ENCODE assay signal across 8 cellular contexts in the genomic region with DNA sequence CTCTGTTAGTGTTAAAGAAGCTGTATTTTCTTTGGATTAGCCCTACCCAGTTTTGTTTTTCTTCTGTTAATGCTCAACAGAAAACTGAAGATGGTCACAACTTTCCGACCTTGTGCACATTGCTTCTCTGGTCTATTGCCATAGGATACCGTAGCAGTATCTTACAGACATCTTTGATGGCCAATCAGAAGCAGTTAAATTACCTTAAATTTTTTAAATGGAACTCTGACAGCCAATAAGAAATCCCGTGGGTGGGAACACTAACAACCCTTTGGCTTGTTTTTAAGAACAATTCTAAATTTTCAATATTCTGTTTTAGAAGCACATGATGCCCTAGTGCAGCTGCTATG. TPM values are rescaled to one million over a fixed set of nuclear protein-coding genes. Genes with fewer than 3 reads are reported as not detected.
DNase-seq lines count a peak whose midpoint lies in the region; ATAC-seq and TF ChIP-seq lines count a peak whose summit lies in the region.

No MANE protein-coding gene starts in this region.

- H3K9me3 ChIP-seq in colonic mucosa (no peaks in the 10 kb centered on the region), liver (ENCODE audit: control insufficient read depth in 4 of 4, low read length in 3 of 4) (no peaks in the 10 kb centered on the region), tibial artery (no peaks in the 10 kb centered on the region)

- intact Hi-C loops in colonic mucosa (cut with DNase I), result no loop called here
- intact Hi-C loops in tibial artery (cut with DNase I; ENCODE audit: low total_unique reads), result no loop called here

- H3K9ac ChIP-seq in colonic mucosa (ENCODE audit: low read depth in 2 of 2, low read length in 2 of 2), result peak overlapping the region in 1 of 2 donors; percentile 70
- H3K9ac ChIP-seq in liver (ENCODE audit: low read depth in 1 of 2, low read length in 2 of 2), result peak overlapping the region; percentile 1 to 52

- no peak for TF ChIP-seq RAD21 in liver (IDR thresholded peaks at IDR 0.05)

- H3K4me3 ChIP-seq in colonic mucosa (peak overlapping the region; percentile 41), liver (ENCODE audit: low read depth in 1 of 3, low read length in 3 of 3) (peak overlapping the region; percentile 72 to 91 (median 85)), tibial artery (peak overlapping the region; percentile 54)

- H3K36me3 ChIP-seq in colonic mucosa (no peaks in the 10 kb centered on the region), liver (ENCODE audit: control insufficient read depth in 4 of 4, insufficient read depth in 3 of 4, low read depth in 1 of 4, low read length in 3 of 4) (peaks cover 0 to under 1% (median 0%) of the 10 kb centered on the region in 4 donors), tibial artery (no peaks in the 10 kb centered on the region)

- peak; percentile 96 for DNase-seq in DMS153 (lab: John Stamatoyannopoulos, UW)
- DNase-seq in NOMO-1 treated with dmso at 0.1 percent for 144 hours (lab: John Stamatoyannopoulos, UW; ENCODE audit: unreplicated experiment), result peak; percentile 68
- no peak for DNase-seq in colonic mucosa
- DNase-seq in tibial artery, result no peak
- no peak for DNase-seq in NCI-H1930 (lab: John Stamatoyannopoulos, UW)

- ATAC-seq in GM19463 (IDR thresholded peaks at IDR 0.05; ENCODE audit: unreplicated experiment) (peak; percentile 57), HG03457 (IDR thresholded peaks at IDR 0.05; ENCODE audit: unreplicated experiment) (peak; percentile 41)

- H3K27me3 ChIP-seq in colonic mucosa (no peaks in the 10 kb centered on the region), liver (ENCODE audit: control insufficient read depth in 4 of 4, insufficient read depth in 4 of 4, low read length in 3 of 4) (no peaks in the 10 kb centered on the region), tibial artery (no peaks in the 10 kb centered on the region)

- 3% methylated on average over 3 of the region's 3 CpGs for WGBS in liver

- H3K4me1 ChIP-seq in colonic mucosa (no peaks in the 10 kb centered on the region), liver (ENCODE audit: control insufficient read depth in 4 of 4, insufficient read depth in 4 of 4, low read length in 3 of 4) (peaks cover 5 to 77% (median 51%) of the 10 kb centered on the region in 4 donors), tibial artery (peaks cover 0 to 53% (median 40%) of the 10 kb centered on the region in 4 donors)

- TF ChIP-seq CTCF in colonic mucosa (IDR thresholded peaks at IDR 0.05) (no peak), liver (IDR thresholded peaks at IDR 0.05; ENCODE audit: low read depth, low read length, missing input control) (no peak), tibial artery (IDR thresholded peaks at IDR 0.05) (no peak)

- peak overlapping the region; percentile 83 for H3K27ac ChIP-seq in colonic mucosa
- H3K27ac ChIP-seq in liver (ENCODE audit: low read depth in 1 of 2, low read length in 2 of 2), result peak overlapping the region; percentile 58 to 75
- peak overlapping the region; percentile 62 to 67 for H3K27ac ChIP-seq in tibial artery

TF ChIP-seq in liver, 16 proteins besides CTCF, POLR2A, EP300 and RAD21:
- TF ChIP-seq HNF4G (IDR thresholded peaks at IDR 0.05), result no peak
- TF ChIP-seq RXRA (IDR thresholded peaks at IDR 0.05), result no peak
- TF ChIP-seq YY1 (IDR thresholded peaks at IDR 0.05), result no peak
- TF ChIP-seq GABPA (IDR thresholded peaks at IDR 0.05 in 1 of 2, conservative IDR thresholded peaks at IDR 0.05 in 1 of 2), result no peak
- TF ChIP-seq JUND (IDR thresholded peaks at IDR 0.05), result no peak
- TF ChIP-seq, protein P1, sequence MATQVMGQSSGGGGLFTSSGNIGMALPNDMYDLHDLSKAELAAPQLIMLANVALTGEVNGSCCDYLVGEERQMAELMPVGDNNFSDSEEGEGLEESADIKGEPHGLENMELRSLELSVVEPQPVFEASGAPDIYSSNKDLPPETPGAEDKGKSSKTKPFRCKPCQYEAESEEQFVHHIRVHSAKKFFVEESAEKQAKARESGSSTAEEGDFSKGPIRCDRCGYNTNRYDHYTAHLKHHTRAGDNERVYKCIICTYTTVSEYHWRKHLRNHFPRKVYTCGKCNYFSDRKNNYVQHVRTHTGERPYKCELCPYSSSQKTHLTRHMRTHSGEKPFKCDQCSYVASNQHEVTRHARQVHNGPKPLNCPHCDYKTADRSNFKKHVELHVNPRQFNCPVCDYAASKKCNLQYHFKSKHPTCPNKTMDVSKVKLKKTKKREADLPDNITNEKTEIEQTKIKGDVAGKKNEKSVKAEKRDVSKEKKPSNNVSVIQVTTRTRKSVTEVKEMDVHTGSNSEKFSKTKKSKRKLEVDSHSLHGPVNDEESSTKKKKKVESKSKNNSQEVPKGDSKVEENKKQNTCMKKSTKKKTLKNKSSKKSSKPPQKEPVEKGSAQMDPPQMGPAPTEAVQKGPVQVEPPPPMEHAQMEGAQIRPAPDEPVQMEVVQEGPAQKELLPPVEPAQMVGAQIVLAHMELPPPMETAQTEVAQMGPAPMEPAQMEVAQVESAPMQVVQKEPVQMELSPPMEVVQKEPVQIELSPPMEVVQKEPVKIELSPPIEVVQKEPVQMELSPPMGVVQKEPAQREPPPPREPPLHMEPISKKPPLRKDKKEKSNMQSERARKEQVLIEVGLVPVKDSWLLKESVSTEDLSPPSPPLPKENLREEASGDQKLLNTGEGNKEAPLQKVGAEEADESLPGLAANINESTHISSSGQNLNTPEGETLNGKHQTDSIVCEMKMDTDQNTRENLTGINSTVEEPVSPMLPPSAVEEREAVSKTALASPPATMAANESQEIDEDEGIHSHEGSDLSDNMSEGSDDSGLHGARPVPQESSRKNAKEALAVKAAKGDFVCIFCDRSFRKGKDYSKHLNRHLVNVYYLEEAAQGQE (IDR thresholded peaks at IDR 0.05), result no peak
- TF ChIP-seq HNF4A (conservative IDR thresholded peaks at IDR 0.05), result no peak
- TF ChIP-seq FOXA2 (IDR thresholded peaks at IDR 0.05), result no peak
- TF ChIP-seq, protein P2, sequence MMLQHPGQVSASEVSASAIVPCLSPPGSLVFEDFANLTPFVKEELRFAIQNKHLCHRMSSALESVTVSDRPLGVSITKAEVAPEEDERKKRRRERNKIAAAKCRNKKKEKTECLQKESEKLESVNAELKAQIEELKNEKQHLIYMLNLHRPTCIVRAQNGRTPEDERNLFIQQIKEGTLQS (IDR thresholded peaks at IDR 0.05), result no peak
- no peak for TF ChIP-seq NR2F2 (IDR thresholded peaks at IDR 0.05)
- TF ChIP-seq EGR1 (IDR thresholded peaks at IDR 0.05; ENCODE audit: low read depth in 2 of 2), result no peak
- TF ChIP-seq, protein P3, sequence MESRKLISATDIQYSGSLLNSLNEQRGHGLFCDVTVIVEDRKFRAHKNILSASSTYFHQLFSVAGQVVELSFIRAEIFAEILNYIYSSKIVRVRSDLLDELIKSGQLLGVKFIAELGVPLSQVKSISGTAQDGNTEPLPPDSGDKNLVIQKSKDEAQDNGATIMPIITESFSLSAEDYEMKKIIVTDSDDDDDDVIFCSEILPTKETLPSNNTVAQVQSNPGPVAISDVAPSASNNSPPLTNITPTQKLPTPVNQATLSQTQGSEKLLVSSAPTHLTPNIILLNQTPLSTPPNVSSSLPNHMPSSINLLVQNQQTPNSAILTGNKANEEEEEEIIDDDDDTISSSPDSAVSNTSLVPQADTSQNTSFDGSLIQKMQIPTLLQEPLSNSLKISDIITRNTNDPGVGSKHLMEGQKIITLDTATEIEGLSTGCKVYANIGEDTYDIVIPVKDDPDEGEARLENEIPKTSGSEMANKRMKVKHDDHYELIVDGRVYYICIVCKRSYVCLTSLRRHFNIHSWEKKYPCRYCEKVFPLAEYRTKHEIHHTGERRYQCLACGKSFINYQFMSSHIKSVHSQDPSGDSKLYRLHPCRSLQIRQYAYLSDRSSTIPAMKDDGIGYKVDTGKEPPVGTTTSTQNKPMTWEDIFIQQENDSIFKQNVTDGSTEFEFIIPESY (IDR thresholded peaks at IDR 0.05), result no peak
- TF ChIP-seq TAF1 (conservative IDR thresholded peaks at IDR 0.05), result no peak
- no peak for TF ChIP-seq FOXA1 (IDR thresholded peaks at IDR 0.05)
- TF ChIP-seq, protein P4, sequence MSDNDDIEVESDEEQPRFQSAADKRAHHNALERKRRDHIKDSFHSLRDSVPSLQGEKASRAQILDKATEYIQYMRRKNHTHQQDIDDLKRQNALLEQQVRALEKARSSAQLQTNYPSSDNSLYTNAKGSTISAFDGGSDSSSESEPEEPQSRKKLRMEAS (IDR thresholded peaks at IDR 0.05), result no peak
- TF ChIP-seq SP1 (IDR thresholded peaks at IDR 0.05), result no peak

RNA-seq across cellular contexts. Expression of a gene that starts 17.2 kb away (rescaled TPM):
- total RNA-seq in colonic mucosa (10 to 100 TPM; 46.9 to 62.2 TPM), liver (10 to 100 TPM; 27.4 to 28.1 TPM)
- 10 to 100 TPM; 18.3 to 26.3 TPM for polyA plus RNA-seq in liver

RNA-seq across cellular contexts. Expression of a gene that starts 43.2 kb away (rescaled TPM):
- total RNA-seq in colonic mucosa, result 1 to 10 TPM; 7.0 to 9.5 TPM
- total RNA-seq in liver, result 1 to 10 TPM; 1.0 to 2.2 TPM
- polyA plus RNA-seq in liver, result under 1 TPM; 0.22 to 0.53 TPM

Comparison
In these comparisons a context has a peak if more than half of its experiments do, and no peak if none do; other contexts are left out.
1. DNase-seq: peak in DMS153 (single experiment) and NOMO-1 treated with dmso at 0.1 percent for 144 hours (single experiment); none in colonic mucosa (single experiment), tibial artery (0 of 2) and NCI-H1930 (0 of 2).
2. Peak in every context shown above with its lines, with median percentiles within 50 percentile points of each other: H3K27ac ChIP-seq and H3K4me3 ChIP-seq.